Comparison of ENCODE assay signal across 28 cellular contexts in genomic region chr20:60125521-60125920, GRCh38.
"Had no signal": no experiment of that assay in that cellular context is flagged by ENCODE, and none has a peak within 500 bp of the region (broad histone marks: within the 10 kb centered on the region; RNA-seq: fewer than 3 reads in every experiment).

No MANE protein-coding gene starts in this region.

- H3K27me3 ChIP-seq: adrenal gland, body of pancreas, colonic mucosa, hepatocyte had no signal

- H3K4me1 ChIP-seq: adrenal gland, body of pancreas, colonic mucosa, esophagus squamous epithelium, gastroesophageal sphincter, heart right ventricle had no signal

- DNase-seq: activated CD4-positive, alpha-beta memory T cell treated with anti-CD3 and anti-CD28 coated beads for 36 hours; activated CD4-positive, alpha-beta T cell treated with anti-CD3 and anti-CD28 coated beads for 36 hours; activated CD4-positive, alpha-beta T cell treated with anti-CD3 and anti-CD28 coated beads, Interleukin-2, amount 10 ng/mL, durations not matched to agents 24 days and 14 days; activated CD4-positive, CD25-positive, alpha-beta regulatory T cell; activated CD4-positive, CD25-positive, alpha-beta regulatory T cell treated with anti-CD3 and anti-CD28 coated beads, Interleukin-2, amount 50 U/mL, for 72 hours; activated CD8-positive, alpha-beta memory T cell treated with anti-CD3 and anti-CD28 coated beads, Interleukin-2, amount 10 ng/mL, durations not matched to agents 7 days and 5 days; activated CD8-positive, alpha-beta memory T cell treated with anti-CD3 and anti-CD28 coated beads, Interleukin-2, amount 50 U/mL, for 4 hours; activated CD8-positive, alpha-beta T cell treated with anti-CD3 and anti-CD28 coated beads, Interleukin-2, amount 10 ng/mL, durations not matched to agents 7 days and 5 days; activated effector memory CD4-positive, alpha-beta T cell treated with anti-CD3 and anti-CD28 coated beads, Interleukin-2, amount 50 U/mL, for 16 hours; activated naive CD4-positive, alpha-beta T cell treated with anti-CD3 and anti-CD28 coated beads for 36 hours; activated naive CD8-positive, alpha-beta T cell treated with anti-CD3 and anti-CD28 coated beads for 36 hours; activated naive CD8-positive, alpha-beta T cell treated with anti-CD3 and anti-CD28 coated beads, Interleukin-2, amount 50 U/mL, for 24 hours; activated T-cell treated with anti-CD3 and anti-CD28 coated beads, Interleukin-2, amount 50 U/mL, for 1 hour; activated T-cell treated with anti-CD3 and anti-CD28 coated beads, Interleukin-2, amount 50 U/mL, for 48 hours; adrenal gland; amygdala; aorta; body of pancreas; caudate nucleus; cerebellar nuclear complex; colonic mucosa; effector CD8-positive, alpha-beta T cell; esophagus squamous epithelium; foreskin melanocyte; heart right ventricle had no signal

- H3K9me3 ChIP-seq: adrenal gland, body of pancreas, colonic mucosa, esophagus squamous epithelium, gastroesophageal sphincter, heart right ventricle had no signal

- H3K36me3 ChIP-seq: adrenal gland, colonic mucosa, esophagus squamous epithelium, gastroesophageal sphincter, heart right ventricle had no signal

- H3K4me3 ChIP-seq: adrenal gland, body of pancreas, colonic mucosa, esophagus squamous epithelium, gastroesophageal sphincter, heart right ventricle, hepatocyte had no signal

- H3K27ac ChIP-seq: adrenal gland, body of pancreas, colonic mucosa, epithelial cell of prostate, esophagus squamous epithelium, gastroesophageal sphincter, heart right ventricle, hepatocyte had no signal

- ATAC-seq: activated CD4-positive, alpha-beta T cell treated with anti-CD3 and anti-CD28 coated beads for 36 hours; activated CD8-positive, alpha-beta memory T cell treated with anti-CD3 and anti-CD28 coated beads, Interleukin-2, amount 10 ng/mL, durations not matched to agents 7 days and 5 days; activated CD8-positive, alpha-beta T cell treated with anti-CD3 and anti-CD28 coated beads, Interleukin-2, amount 10 ng/mL, durations not matched to agents 7 days and 5 days; activated naive CD8-positive, alpha-beta T cell treated with anti-CD3 and anti-CD28 coated beads, Interleukin-2, amount 50 U/mL, for 24 hours; body of pancreas; gastroesophageal sphincter; heart right ventricle had no signal
